ENCODE assay signal across 9 cellular contexts in genomic region chr9:90815183-90815943, GRCh38. TPM values are rescaled to one million over a fixed set of nuclear protein-coding genes. Genes with fewer than 3 reads are reported as not detected.
A peak's percentile ranks its signal among the peaks of the same experiment; 100 is the strongest.
DNase-seq lines count a peak whose midpoint lies in the region; ATAC-seq and TF ChIP-seq lines count a peak whose summit lies in the region.
"Had no signal": no experiment of that assay in that cellular context is flagged by ENCODE, and none has a peak within 500 bp of the region (broad histone marks: within the 10 kb centered on the region; RNA-seq: fewer than 3 reads in every experiment).

No MANE protein-coding gene starts in this region.

- TF ChIP-seq CTCF in lower leg skin (IDR thresholded peaks at IDR 0.05) (no peak), foreskin fibroblast (IDR thresholded peaks at IDR 0.05; ENCODE audit: low read depth, low read length) (no peak)

- no peaks in the 10 kb centered on the region for H3K36me3 Mint-ChIP-seq in activated T-helper 2 cell treated with anti-CD3 and anti-CD28 coated beads, Interferon-gamma antibody, Interleukin-2, Interleukin-4, amounts not matched to agents 10 μg/mL and 5 μg/mL and 100 μg/mL, durations not matched to agents 14 hours and 24 hours and 36 hours (ENCODE audit: low read depth)

- H3K27ac Mint-ChIP-seq in activated T-helper 2 cell treated with anti-CD3 and anti-CD28 coated beads, Interferon-gamma antibody, Interleukin-2, Interleukin-4, amounts not matched to agents 10 μg/mL and 5 μg/mL and 100 μg/mL, durations not matched to agents 14 hours and 24 hours and 36 hours = no peak overlapping the region

- H3K4me3 Mint-ChIP-seq in activated T-helper 2 cell treated with anti-CD3 and anti-CD28 coated beads, Interferon-gamma antibody, Interleukin-2, Interleukin-4, amounts not matched to agents 10 μg/mL and 5 μg/mL and 100 μg/mL, durations not matched to agents 14 hours and 24 hours and 36 hours (ENCODE audit: low read depth) = no peak overlapping the region

- H3K4me3 ChIP-seq in lower leg skin (ENCODE audit: low read depth, poor library complexity, severe bottlenecking) (no peak overlapping the region), foreskin fibroblast (ENCODE audit: low read depth in 1 of 2, low read length in 2 of 2) (no peak overlapping the region)

- peaks cover 8% of the 10 kb centered on the region for H3K4me1 Mint-ChIP-seq in activated T-helper 2 cell treated with anti-CD3 and anti-CD28 coated beads, Interferon-gamma antibody, Interleukin-2, Interleukin-4, amounts not matched to agents 10 μg/mL and 5 μg/mL and 100 μg/mL, durations not matched to agents 14 hours and 24 hours and 36 hours (ENCODE audit: low read depth)

- peak; percentile 53 for ATAC-seq in GM18907 (IDR thresholded peaks at IDR 0.05; ENCODE audit: unreplicated experiment)
- ATAC-seq: Panc1 had no signal

- H3K27me3 Mint-ChIP-seq in activated T-helper 2 cell treated with anti-CD3 and anti-CD28 coated beads, Interferon-gamma antibody, Interleukin-2, Interleukin-4, amounts not matched to agents 10 μg/mL and 5 μg/mL and 100 μg/mL, durations not matched to agents 14 hours and 24 hours and 36 hours (ENCODE audit: low read depth) = peaks cover 15% of the 10 kb centered on the region

- WGBS in lower leg skin, 2 donors = 45 to 52% methylated on average over 13 of the region's 13 CpGs

- TF ChIP-seq POLR2A in lower leg skin (IDR thresholded peaks at IDR 0.05) = no peak

- intact Hi-C loops in activated T-helper 2 cell treated with anti-CD3 and anti-CD28 coated beads, Interferon-gamma antibody, Interleukin-2, Interleukin-4, amounts not matched to agents 10 μg/mL and 5 μg/mL and 100 μg/mL, durations not matched to agents 14 hours and 24 hours and 36 hours (cut with micrococcal nuclease) = no loop called here
- intact Hi-C loops in lower leg skin (cut with DNase I; ENCODE audit: low total_unique reads) = no loop called here

- peak; percentile 79 for DNase-seq in A172 (ENCODE audit: low spot score)
- peak; percentile 55 for DNase-seq in NAMALWA (ENCODE audit: low spot score)
- peak; percentile 15 for DNase-seq in globus pallidus (ENCODE audit: low spot score)
- DNase-seq in activated T-helper 2 cell treated with anti-CD3 and anti-CD28 coated beads, Interferon-gamma antibody, Interleukin-2, Interleukin-4, amounts not matched to agents 10 μg/mL and 5 μg/mL and 100 μg/mL, durations not matched to agents 14 hours and 24 hours and 36 hours (ENCODE audit: low spot score) = no peak
- DNase-seq in AG08396 (ENCODE audit: low spot score) = no peak
- no peak for DNase-seq in lower leg skin (ENCODE audit: low spot score in 2 of 2)
- no peak for DNase-seq in foreskin fibroblast

- H3K9me3 Mint-ChIP-seq in activated T-helper 2 cell treated with anti-CD3 and anti-CD28 coated beads, Interferon-gamma antibody, Interleukin-2, Interleukin-4, amounts not matched to agents 10 μg/mL and 5 μg/mL and 100 μg/mL, durations not matched to agents 14 hours and 24 hours and 36 hours = peaks cover 5% of the 10 kb centered on the region

RNA-seq across cellular contexts. Expression of gene SYK, which starts 13.7 kb away (rescaled TPM):
- not detected in 2 replicates for total RNA-seq in A172 (2014; rRNA removed; shearing (Covaris generic))
- total RNA-seq in activated T-helper 2 cell treated with anti-CD3 and anti-CD28 coated beads, Interferon-gamma antibody, Interleukin-2, Interleukin-4, amounts not matched to agents 10 μg/mL and 5 μg/mL and 100 μg/mL, durations not matched to agents 14 hours and 24 hours and 36 hours = 0.23 and 0.80 TPM in 2 replicates
- 10 to 100 TPM; 17.9 to 26.2 (median 23.2) TPM for total RNA-seq in lower leg skin

Comparison
In these comparisons a context has a peak if more than half of its experiments do, and no peak if none do; other contexts are left out.
1. DNase-seq: peak in A172 (single experiment), NAMALWA (single experiment) and globus pallidus (single experiment); none in activated T-helper 2 cell treated with anti-CD3 and anti-CD28 coated beads, Interferon-gamma antibody, Interleukin-2, Interleukin-4, amounts not matched to agents 10 μg/mL and 5 μg/mL and 100 μg/mL, durations not matched to agents 14 hours and 24 hours and 36 hours (single experiment), AG08396 (single experiment), lower leg skin (0 of 2) and foreskin fibroblast (0 of 2).
2. RNA of gene SYK, which starts 13.7 kb away (total RNA-seq): 17.9 to 26.2 TPM in lower leg skin; 0.23 to 0.80 TPM in activated T-helper 2 cell treated with anti-CD3 and anti-CD28 coated beads, Interferon-gamma antibody, Interleukin-2, Interleukin-4, amounts not matched to agents 10 μg/mL and 5 μg/mL and 100 μg/mL, durations not matched to agents 14 hours and 24 hours and 36 hours and not detected in A172; every median in the first group is over 10 times any median in the second.